In genomic region chr3:43872301-43872700, GRCh38 we compare ENCODE assay signal across 8 cellular contexts.
DNase-seq lines count a peak whose midpoint lies in the region; ATAC-seq and TF ChIP-seq lines count a peak whose summit lies in the region.

No MANE protein-coding gene starts in this region.

- no peaks in the 10 kb centered on the region for H3K36me3 ChIP-seq in esophagus muscularis mucosa

- H3K4me1 ChIP-seq in esophagus muscularis mucosa, result peaks cover 0 to 11% (median 8%) of the 10 kb centered on the region in 4 donors

- H3K4me3 ChIP-seq in esophagus muscularis mucosa (no peak overlapping the region), skeletal muscle cell (ENCODE audit: low read depth, low read length) (no peak overlapping the region)

- no peak for TF ChIP-seq EP300 in esophagus muscularis mucosa (IDR thresholded peaks at IDR 0.05)

- H3K27me3 ChIP-seq in esophagus muscularis mucosa, result peaks cover 0 to 8% (median 0%) of the 10 kb centered on the region in 4 donors

- H3K27ac ChIP-seq in RWPE1 (peak overlapping the region; percentile 65), esophagus muscularis mucosa (replicated peaks in 1 of 4) (no peak overlapping the region)

- no peak for TF ChIP-seq CTCF in RWPE1 (conservative IDR thresholded peaks at IDR 0.05; ENCODE audit: low read depth)
- TF ChIP-seq CTCF in esophagus muscularis mucosa (IDR thresholded peaks at IDR 0.05), result no peak

- POLR2A ChIA-PET in RWPE1 (lab: Yijun Ruan, JAX; ENCODE audit: low non-redundant PET), result no interaction called here

- H3K9me3 ChIP-seq in esophagus muscularis mucosa, result no peaks in the 10 kb centered on the region

- CTCF ChIA-PET in RWPE1 (lab: Yijun Ruan, JAX), result interaction anchor here (0.6 kb wide), 1 partner anchor 28 kb away, joined by 6 read pairs; no protein-coding TSS in a partner anchor

- no peak for TF ChIP-seq POLR2A in esophagus muscularis mucosa (IDR thresholded peaks at IDR 0.05; ENCODE audit: low read depth)

- no peak for ATAC-seq in HG03159 (IDR thresholded peaks at IDR 0.05; ENCODE audit: unreplicated experiment)
- ATAC-seq in HG03280 (IDR thresholded peaks at IDR 0.05; ENCODE audit: unreplicated experiment), result no peak

- WGBS in esophagus muscularis mucosa, result 53% methylated on average over 3 of the region's 3 CpGs

- DNase-seq in EL (peak; percentile 94), RWPE1 (ENCODE audit: low spot score) (peak; percentile 67), esophagus muscularis mucosa (ENCODE audit: extremely low spot score) (peak; percentile 88), skeletal muscle cell (ENCODE audit: low read depth) (peak; percentile 85), NOMO-1 treated with dmso at 0.1 percent for 144 hours (lab: John Stamatoyannopoulos, UW; ENCODE audit: unreplicated experiment) (no peak), occipital lobe (lab: John Stamatoyannopoulos, UW) (no peak)

- intact Hi-C loops in esophagus muscularis mucosa (cut with DNase I), result no loop called here

Comparison
In these comparisons a context has a peak if more than half of its experiments do, and no peak if none do; other contexts are left out.
1. DNase-seq: peak in EL (single experiment), RWPE1 (single experiment), esophagus muscularis mucosa (single experiment) and skeletal muscle cell (single experiment); none in NOMO-1 treated with dmso at 0.1 percent for 144 hours (single experiment) and occipital lobe (single experiment).